Comparison of ENCODE assay signal across 1 cellular context in the genomic region with DNA sequence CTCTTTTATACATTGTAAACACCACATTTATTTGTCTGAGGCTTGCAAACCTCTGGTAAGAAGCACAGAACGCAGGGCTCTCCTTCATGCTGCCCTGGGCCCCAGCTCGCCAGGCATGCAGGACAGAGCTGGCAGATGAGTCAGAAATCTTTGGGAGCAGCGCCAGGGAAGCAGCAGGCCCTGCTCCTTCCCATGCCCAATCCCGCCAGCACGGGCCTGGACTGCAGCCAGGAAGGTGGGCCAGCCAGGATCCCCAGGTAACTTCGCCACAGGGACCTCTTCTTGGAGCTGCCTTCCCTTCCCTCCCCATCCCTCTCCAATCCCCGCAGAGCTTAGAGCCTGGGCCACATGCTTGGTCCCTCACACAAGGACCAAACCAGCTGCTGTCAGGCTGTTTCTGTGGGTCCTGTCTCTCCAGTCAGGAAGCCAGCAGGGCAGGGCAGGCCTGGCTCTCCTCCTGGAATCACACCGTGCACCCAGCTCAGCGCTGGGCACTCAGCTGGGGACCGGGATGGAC.
TF ChIP-seq lines count a peak whose summit lies in the region.

No MANE protein-coding gene starts in this region.

TF ChIP-seq in HEK293T, 16 proteins besides CTCF, POLR2A, EP300 and RAD21 (continued from another document):
- TF ChIP-seq FOXK2 (IDR thresholded peaks at IDR 0.05): no peak
- TF ChIP-seq, protein P1, sequence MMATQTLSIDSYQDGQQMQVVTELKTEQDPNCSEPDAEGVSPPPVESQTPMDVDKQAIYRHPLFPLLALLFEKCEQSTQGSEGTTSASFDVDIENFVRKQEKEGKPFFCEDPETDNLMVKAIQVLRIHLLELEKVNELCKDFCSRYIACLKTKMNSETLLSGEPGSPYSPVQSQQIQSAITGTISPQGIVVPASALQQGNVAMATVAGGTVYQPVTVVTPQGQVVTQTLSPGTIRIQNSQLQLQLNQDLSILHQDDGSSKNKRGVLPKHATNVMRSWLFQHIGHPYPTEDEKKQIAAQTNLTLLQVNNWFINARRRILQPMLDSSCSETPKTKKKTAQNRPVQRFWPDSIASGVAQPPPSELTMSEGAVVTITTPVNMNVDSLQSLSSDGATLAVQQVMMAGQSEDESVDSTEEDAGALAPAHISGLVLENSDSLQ (IDR thresholded peaks at IDR 0.05): no peak
- TF ChIP-seq L3MBTL2 (conservative IDR thresholded peaks at IDR 0.05): no peak
- TF ChIP-seq LEF1 (IDR thresholded peaks at IDR 0.05; ENCODE audit: borderline replicate concordance): no peak
- TF ChIP-seq ELF4 (IDR thresholded peaks at IDR 0.05): no peak
